In genomic region chrX:119669424-119670037, GRCh38 we compare ENCODE assay signal across 15 cellular contexts. TPM values are rescaled to one million over a fixed set of nuclear protein-coding genes. Genes with fewer than 3 reads are reported as not detected.
A peak's percentile ranks its signal among the peaks of the same experiment; 100 is the strongest.
DNase-seq lines count a peak whose midpoint lies in the region; ATAC-seq, FAIRE-seq and TF ChIP-seq lines count a peak whose summit lies in the region.
"Had no signal": no experiment of that assay in that cellular context is flagged by ENCODE, and none has a peak within 500 bp of the region (broad histone marks: within the 10 kb centered on the region; RNA-seq: fewer than 3 reads in every experiment).

No MANE protein-coding gene starts in this region.

- DNase-seq in cardiac muscle cell (ENCODE audit: low read depth in 1 of 2, low spot score in 1 of 2): peak in 1 of 2 donors; percentile 29
- no peak for DNase-seq in Right ventricle myocardium superior
- no peak for DNase-seq in activated naive CD8-positive, alpha-beta T cell treated with anti-CD3 and anti-CD28 coated beads, Interleukin-2, amount 10 ng/mL, durations not matched to agents 7 days and 5 days
- DNase-seq in kidney: peak; percentile 38
- no peak for DNase-seq in stimulated activated CD4-positive, alpha-beta T cell treated with anti-CD3 and anti-CD28 coated beads, Interleukin-2, amount 100 ng/mL, for 24 hours
- DNase-seq in vagina (ENCODE audit: extremely low spot score in 2 of 2): no peak
- DNase-seq: activated T-cell treated with anti-CD3 and anti-CD28 coated beads, Interleukin-2, amount 50 U/mL, for 48 hours; immature natural killer cell; NCI-H446; retina had no signal

- intact Hi-C loops in Right ventricle myocardium superior (cut with DNase I) (no loop called here), kidney (cut with DNase I) (no loop called here), vagina (cut with DNase I) (loop anchor here (5.0 kb wide), 1 partner anchor 1173 kb away; no protein-coding TSS in a partner anchor)

- H3K36me3 Mint-ChIP-seq in activated naive CD8-positive, alpha-beta T cell treated with anti-CD3 and anti-CD28 coated beads, Interleukin-2, amount 10 ng/mL, durations not matched to agents 7 days and 5 days: peaks cover 8% of the 10 kb centered on the region

- no peak for ATAC-seq in Right ventricle myocardium superior (ENCODE audit: poor library complexity)
- ATAC-seq in activated naive CD8-positive, alpha-beta T cell treated with anti-CD3 and anti-CD28 coated beads, Interleukin-2, amount 10 ng/mL, durations not matched to agents 7 days and 5 days (ENCODE audit: low read depth): no peak
- no peak for ATAC-seq in GM21528 (IDR thresholded peaks at IDR 0.05; ENCODE audit: low FRiP score, unreplicated experiment)
- ATAC-seq: GM12878 had no signal

- H3K36me3 ChIP-seq in cardiac muscle cell (no peaks in the 10 kb centered on the region), kidney (ENCODE audit: control insufficient read depth in 1 of 2, insufficient read depth in 2 of 2, low read length in 2 of 2) (no peaks in the 10 kb centered on the region), stomach smooth muscle (ENCODE audit: control insufficient read depth in 2 of 2, insufficient read depth in 2 of 2, low read length in 2 of 2) (peaks cover 0 to 2% of the 10 kb centered on the region in 2 donors), vagina (no peaks in the 10 kb centered on the region)

- H3K27me3 Mint-ChIP-seq in activated naive CD8-positive, alpha-beta T cell treated with anti-CD3 and anti-CD28 coated beads, Interleukin-2, amount 10 ng/mL, durations not matched to agents 7 days and 5 days: no peaks in the 10 kb centered on the region

- no peaks in the 10 kb centered on the region for H3K9me3 Mint-ChIP-seq in activated naive CD8-positive, alpha-beta T cell treated with anti-CD3 and anti-CD28 coated beads, Interleukin-2, amount 10 ng/mL, durations not matched to agents 7 days and 5 days
- H3K9me3 Mint-ChIP-seq: immature natural killer cell; T-helper 1 cell treated with Interleukin-12 subunit alpha and Interleukin-12 subunit beta and Interleukin-4 antibody, amounts not matched to agents 30 μg/mL and 1 μg/mL, for 36 hours had no signal

- peak overlapping the region; percentile 81 for H3K27ac ChIP-seq in cardiac muscle cell
- H3K27ac ChIP-seq in kidney (ENCODE audit: low read depth in 2 of 2, low read length in 2 of 2): peak overlapping the region in 1 of 2 donors; percentile 17
- peak overlapping the region; percentile 79 for H3K27ac ChIP-seq in stomach smooth muscle (ENCODE audit: low read length)
- H3K27ac ChIP-seq in vagina: no peak overlapping the region
- H3K27ac ChIP-seq: C4-2B had no signal

- TF ChIP-seq CTCF in cardiac muscle cell (IDR thresholded peaks at IDR 0.05; ENCODE audit: low read depth, low read length): no peak
- TF ChIP-seq CTCF in kidney (IDR thresholded peaks at IDR 0.05; ENCODE audit: borderline replicate concordance, extremely low read depth, insufficient read depth): no peak
- no peak for TF ChIP-seq CTCF in vagina (IDR thresholded peaks at IDR 0.05)

- no peak overlapping the region for H3K4me3 Mint-ChIP-seq in activated naive CD8-positive, alpha-beta T cell treated with anti-CD3 and anti-CD28 coated beads, Interleukin-2, amount 10 ng/mL, durations not matched to agents 7 days and 5 days
- H3K4me3 Mint-ChIP-seq: immature natural killer cell; T-helper 1 cell treated with Interleukin-12 subunit alpha and Interleukin-12 subunit beta and Interleukin-4 antibody, amounts not matched to agents 30 μg/mL and 1 μg/mL, for 36 hours had no signal

- H3K27me3 ChIP-seq in cardiac muscle cell (no peaks in the 10 kb centered on the region), stomach smooth muscle (ENCODE audit: control insufficient read depth in 1 of 2, insufficient read depth in 2 of 2, low read length in 2 of 2) (peaks cover 0 to 6% of the 10 kb centered on the region in 2 donors), vagina (no peaks in the 10 kb centered on the region)

- H3K4me3 ChIP-seq in cardiac muscle cell (no peak overlapping the region), kidney (ENCODE audit: low read length in 2 of 2) (no peak overlapping the region), stomach smooth muscle (ENCODE audit: low read length in 2 of 2) (peak overlapping the region in 1 of 2 donors; percentile 8), vagina (no peak overlapping the region)
- H3K4me3 ChIP-seq: GM12878 had no signal

- H3K9ac ChIP-seq in kidney (ENCODE audit: low read length in 2 of 2): no peak overlapping the region
- no peak overlapping the region for H3K9ac ChIP-seq in stomach smooth muscle (ENCODE audit: low read length in 2 of 2)

- H3K4me1 Mint-ChIP-seq in activated naive CD8-positive, alpha-beta T cell treated with anti-CD3 and anti-CD28 coated beads, Interleukin-2, amount 10 ng/mL, durations not matched to agents 7 days and 5 days: peaks cover 11% of the 10 kb centered on the region

- no peaks in the 10 kb centered on the region for H3K4me1 ChIP-seq in cardiac muscle cell (ENCODE audit: low read depth)
- H3K4me1 ChIP-seq in kidney (ENCODE audit: control insufficient read depth in 1 of 2, insufficient read depth in 1 of 2, low read depth in 1 of 2, low read length in 2 of 2): no peaks in the 10 kb centered on the region
- H3K4me1 ChIP-seq in stomach smooth muscle (ENCODE audit: control insufficient read depth, insufficient read depth, low read length): peaks cover 25% of the 10 kb centered on the region
- H3K4me1 ChIP-seq in vagina: no peaks in the 10 kb centered on the region

- peak overlapping the region; percentile 51 for H3K27ac Mint-ChIP-seq in activated naive CD8-positive, alpha-beta T cell treated with anti-CD3 and anti-CD28 coated beads, Interleukin-2, amount 10 ng/mL, durations not matched to agents 7 days and 5 days
- H3K27ac Mint-ChIP-seq: T-helper 1 cell treated with Interleukin-12 subunit alpha and Interleukin-12 subunit beta and Interleukin-4 antibody, amounts not matched to agents 30 μg/mL and 1 μg/mL, for 36 hours had no signal

- H3K9me3 ChIP-seq in cardiac muscle cell (ENCODE audit: low read depth): no peaks in the 10 kb centered on the region
- no peaks in the 10 kb centered on the region for H3K9me3 ChIP-seq in kidney (ENCODE audit: control insufficient read depth in 1 of 2, low read length in 2 of 2)
- no peaks in the 10 kb centered on the region for H3K9me3 ChIP-seq in stomach smooth muscle (ENCODE audit: control insufficient read depth in 2 of 2, low read length in 2 of 2)
- no peaks in the 10 kb centered on the region for H3K9me3 ChIP-seq in vagina

- no peak for FAIRE-seq in kidney (lab: Jason Lieb, UNC)
- FAIRE-seq: GM12878 had no signal

- POLR2A ChIA-PET in activated naive CD8-positive, alpha-beta T cell treated with anti-CD3 and anti-CD28 coated beads, Interleukin-2, amount 10 ng/mL, durations not matched to agents 7 days and 5 days (lab: Charles Lee): interaction anchor here (2.0 kb wide), 1 partner anchor 23 kb away, joined by 6 read pairs; the partner anchor contains the start of gene SEPTIN6

- no peak for TF ChIP-seq POLR2A in vagina (IDR thresholded peaks at IDR 0.05)

RNA-seq across cellular contexts. Expression of gene SEPTIN6, which starts 23.4 kb away (rescaled TPM):
- 69.3 and 78.7 TPM in 2 replicates for total RNA-seq in cardiac muscle cell
- 51.0 and 54.6 TPM in 2 replicates for polyA plus RNA-seq in cardiac muscle cell
- total RNA-seq in Right ventricle myocardium superior: 6.6 TPM
- total RNA-seq in activated naive CD8-positive, alpha-beta T cell treated with anti-CD3 and anti-CD28 coated beads, Interleukin-2, amount 10 ng/mL, durations not matched to agents 7 days and 5 days: 100 to 1,000 TPM; 257 to 274 TPM
- 40.1 TPM for total RNA-seq in kidney
- 32.4 TPM for polyA plus RNA-seq in kidney (ENCODE audit: insufficient read depth, low read depth, low replicate concordance)
- total RNA-seq in vagina: 25.8 TPM
